In the genomic region with DNA sequence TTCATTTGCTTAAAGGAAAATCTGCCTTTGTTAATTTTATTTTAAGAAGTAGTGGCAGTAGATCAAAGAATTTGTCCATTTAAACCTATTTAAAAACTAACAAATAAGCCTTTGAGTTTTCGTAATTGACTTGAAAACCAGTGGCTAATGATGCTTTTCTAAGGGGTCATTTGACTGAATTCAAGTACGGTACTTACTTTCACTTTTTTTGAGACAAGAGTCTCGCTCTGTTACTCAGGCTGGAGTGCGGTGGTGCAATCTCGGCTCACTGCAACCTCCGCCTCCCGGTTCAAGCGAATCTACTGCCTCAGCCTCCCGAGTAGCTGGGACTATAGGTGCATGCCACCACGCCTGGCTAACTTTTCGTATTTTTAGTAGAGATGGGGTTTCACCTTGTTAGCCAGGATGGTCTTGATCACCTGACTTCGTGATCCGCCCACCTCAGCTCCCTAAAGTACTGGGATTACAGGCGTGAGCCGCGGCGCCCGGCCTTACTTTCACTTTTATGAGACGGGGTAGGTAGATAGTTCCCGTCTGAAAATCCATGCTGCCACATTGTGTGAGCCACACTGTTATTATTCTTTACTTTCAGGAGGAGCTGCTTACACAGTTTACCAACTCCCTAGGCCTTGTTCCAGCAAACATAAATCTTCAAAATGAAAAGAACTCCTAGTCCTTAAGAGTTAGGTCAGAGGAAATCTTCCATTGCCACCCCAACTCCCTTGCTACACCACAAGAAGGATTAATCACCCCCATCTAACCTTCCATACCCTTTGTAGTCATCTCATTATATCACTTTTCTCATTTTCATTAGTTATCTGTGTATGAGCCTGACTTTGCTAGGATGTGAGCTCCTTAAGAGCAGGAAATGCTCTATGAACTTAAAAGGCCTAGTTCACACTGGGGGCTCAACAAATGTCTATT, we compare ENCODE assay signal across 1 cellular context.
TF ChIP-seq lines count a peak whose summit lies in the region.

No MANE protein-coding gene starts in this region.

TF ChIP-seq in GM12878, 131 proteins besides CTCF, POLR2A, EP300 and RAD21 (continued from another document):
- no peak for TF ChIP-seq CBX3 (IDR thresholded peaks at IDR 0.05; ENCODE audit: borderline replicate concordance, low read depth)
- TF ChIP-seq SMAD1 (IDR thresholded peaks at IDR 0.05; ENCODE audit: low read depth, partially characterized antibody) = no peak
- TF ChIP-seq BMI1 (IDR thresholded peaks at IDR 0.05; ENCODE audit: borderline replicate concordance) = no peak
- no peak for TF ChIP-seq HCFC1 (IDR thresholded peaks at IDR 0.05; ENCODE audit: low read length)
- TF ChIP-seq SREBF2 (IDR thresholded peaks at IDR 0.05; ENCODE audit: low read length) = no peak
- TF ChIP-seq MLLT1 (IDR thresholded peaks at IDR 0.05) = no peak
- no peak for TF ChIP-seq NR2C2 (IDR thresholded peaks at IDR 0.05; ENCODE audit: borderline replicate concordance, control insufficient read depth, insufficient read length, low read depth)
- TF ChIP-seq POU2F2 (IDR thresholded peaks at IDR 0.05; ENCODE audit: borderline replicate concordance, low read depth, low read length) = no peak
- TF ChIP-seq FOXM1 (IDR thresholded peaks at IDR 0.05; ENCODE audit: low read depth, low read length) = no peak
- TF ChIP-seq FOXK2 (IDR thresholded peaks at IDR 0.05) = no peak
